Comparison of ENCODE assay signal across 20 cellular contexts in genomic region chr12:9319842-9320173, GRCh38.
DNase-seq lines count a peak whose midpoint lies in the region; ATAC-seq and TF ChIP-seq lines count a peak whose summit lies in the region.
"Had no signal": no experiment of that assay in that cellular context is flagged by ENCODE, and none has a peak within 500 bp of the region (broad histone marks: within the 10 kb centered on the region; RNA-seq: fewer than 3 reads in every experiment).

No MANE protein-coding gene starts in this region.

- WGBS in endodermal cell (ENCODE audit: insufficient coverage in 1 of 2, insufficient read length in 1 of 2), 2 experiments, result 71 to 87% methylated on average over 3 of the region's 3 CpGs

- H3K27ac ChIP-seq in endodermal cell (ENCODE audit: low read depth, low read length), result no peak overlapping the region
- H3K27ac ChIP-seq: adrenal gland, parathyroid adenoma, skin epidermis, thyroid gland had no signal

- H3K4me1 Mint-ChIP-seq in endodermal cell, result peaks cover 32% of the 10 kb centered on the region
- H3K4me1 Mint-ChIP-seq in stimulated activated effector memory CD8-positive, alpha-beta T cell treated with anti-CD3 and anti-CD28 coated beads, Interleukin-12 subunit alpha, Interleukin-12 subunit beta, amount 100 ng/mL, for 72 hours, result peaks cover 6% of the 10 kb centered on the region

- no peak overlapping the region for H3K4me3 Mint-ChIP-seq in endodermal cell
- H3K4me3 Mint-ChIP-seq in stimulated activated effector memory CD8-positive, alpha-beta T cell treated with anti-CD3 and anti-CD28 coated beads, Interleukin-12 subunit alpha, Interleukin-12 subunit beta, amount 100 ng/mL, for 72 hours, result no peak overlapping the region

- H3K9me3 Mint-ChIP-seq in endodermal cell, result no peaks in the 10 kb centered on the region
- H3K9me3 Mint-ChIP-seq in stimulated activated effector memory CD8-positive, alpha-beta T cell treated with anti-CD3 and anti-CD28 coated beads, Interleukin-12 subunit alpha, Interleukin-12 subunit beta, amount 100 ng/mL, for 72 hours, result no peaks in the 10 kb centered on the region

- peaks cover 5% of the 10 kb centered on the region for H3K36me3 Mint-ChIP-seq in endodermal cell (ENCODE audit: low read depth)
- H3K36me3 Mint-ChIP-seq in stimulated activated effector memory CD8-positive, alpha-beta T cell treated with anti-CD3 and anti-CD28 coated beads, Interleukin-12 subunit alpha, Interleukin-12 subunit beta, amount 100 ng/mL, for 72 hours, result no peaks in the 10 kb centered on the region

- no peak overlapping the region for H3K4me3 ChIP-seq in endodermal cell (ENCODE audit: low read length)
- H3K4me3 ChIP-seq: adrenal gland, MG63, skin epidermis, thyroid gland had no signal

- H3K27me3 Mint-ChIP-seq in endodermal cell (ENCODE audit: insufficient read depth), result no peaks in the 10 kb centered on the region

- no peaks in the 10 kb centered on the region for H3K9me3 ChIP-seq in endodermal cell (ENCODE audit: control insufficient read depth, low read length)
- H3K9me3 ChIP-seq: adrenal gland, MG63, thyroid gland had no signal

- no peak overlapping the region for H3K9ac ChIP-seq in endodermal cell (ENCODE audit: extremely low read depth, low read length, poor library complexity, severe bottlenecking)
- H3K9ac ChIP-seq: parathyroid adenoma had no signal

- no peaks in the 10 kb centered on the region for H3K4me1 ChIP-seq in endodermal cell (ENCODE audit: control insufficient read depth, insufficient read depth, low read length)
- H3K4me1 ChIP-seq: adrenal gland, parathyroid adenoma, thyroid gland had no signal

- no peak for TF ChIP-seq CTCF in endodermal cell (conservative IDR thresholded peaks at IDR 0.05)

- H3K36me3 ChIP-seq in endodermal cell (ENCODE audit: control insufficient read depth, insufficient read depth, low read length), result no peaks in the 10 kb centered on the region
- H3K36me3 ChIP-seq: adrenal gland, MG63, thyroid gland had no signal

- ATAC-seq in GM18868 (IDR thresholded peaks at IDR 0.05; ENCODE audit: unreplicated experiment) (peak; percentile 48), HG03571 (IDR thresholded peaks at IDR 0.05; ENCODE audit: unreplicated experiment) (peak; percentile 77)
- no peak for ATAC-seq in stimulated activated effector memory CD8-positive, alpha-beta T cell treated with anti-CD3 and anti-CD28 coated beads, Interleukin-12 subunit alpha, Interleukin-12 subunit beta, amount 100 ng/mL, for 72 hours

- H3K27me3 ChIP-seq in endodermal cell (ENCODE audit: control insufficient read depth, insufficient read depth, low read length, poor library complexity, severe bottlenecking), result no peaks in the 10 kb centered on the region
- H3K27me3 ChIP-seq: adrenal gland, MG63, thyroid gland had no signal

- peak overlapping the region; percentile 3 for H3K27ac Mint-ChIP-seq in endodermal cell
- H3K27ac Mint-ChIP-seq in stimulated activated effector memory CD8-positive, alpha-beta T cell treated with anti-CD3 and anti-CD28 coated beads, Interleukin-12 subunit alpha, Interleukin-12 subunit beta, amount 100 ng/mL, for 72 hours, result peak overlapping the region; percentile 36

- DNase-seq in endodermal cell (no peak), NCI-H1436 treated with DMSO at 0.1 percent for 48 hours (lab: John Stamatoyannopoulos, UW) (no peak), NCI-H2171 treated with DMSO at 0.1 percent for 48 hours (lab: John Stamatoyannopoulos, UW) (no peak), OCI-M1 (lab: John Stamatoyannopoulos, UW) (no peak)
- no peak for DNase-seq in stimulated activated effector memory CD8-positive, alpha-beta T cell treated with anti-CD3 and anti-CD28 coated beads, Interleukin-12 subunit alpha, Interleukin-12 subunit beta, amount 100 ng/mL, for 72 hours (ENCODE audit: low spot score in 2 of 2)
- DNase-seq: activated CD4-positive, CD25-positive, alpha-beta regulatory T cell; activated effector memory CD4-positive, alpha-beta T cell treated with Interleukin-2 at 50 U/mL for 16 hours; adrenal gland; C1 segment of cervical spinal cord; cerebellar nuclear complex; MG63; NCI-H187; RPMI8226; stimulated activated CD4-positive, alpha-beta T cell treated with anti-CD3 and anti-CD28 coated beads, Interleukin-4, amount 100 ng/mL, for 4 hours; T-helper 1 cell; thyroid gland had no signal
